Comparison of ENCODE assay signal across 19 cellular contexts in the genomic region with DNA sequence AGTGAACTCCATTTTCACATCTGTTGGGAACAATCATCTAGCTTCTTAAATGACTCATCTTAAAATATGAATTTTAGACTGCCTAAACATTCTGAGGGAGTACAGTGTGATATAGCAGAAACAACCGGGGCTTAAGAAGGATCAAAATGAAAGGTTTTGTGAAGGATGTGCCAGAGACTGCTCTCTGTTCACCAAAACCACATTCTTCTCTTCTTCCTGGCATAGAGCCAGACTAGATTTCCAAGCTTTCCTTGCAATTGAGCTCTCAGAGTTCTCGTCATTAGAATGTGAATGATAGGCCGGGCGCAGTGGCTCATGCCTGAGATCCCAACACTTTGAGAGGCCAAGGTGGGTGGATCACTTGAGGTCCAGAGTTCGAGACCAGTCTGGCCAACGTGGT.
A peak's percentile ranks its signal among the peaks of the same experiment; 100 is the strongest.
DNase-seq lines count a peak whose midpoint lies in the region; ATAC-seq and TF ChIP-seq lines count a peak whose summit lies in the region.
"Had no signal": no experiment of that assay in that cellular context is flagged by ENCODE, and none has a peak within 500 bp of the region (broad histone marks: within the 10 kb centered on the region; RNA-seq: fewer than 3 reads in every experiment).

No MANE protein-coding gene starts in this region.

- H3K4me3 Mint-ChIP-seq in activated CD4-positive, alpha-beta T cell treated with anti-CD3 and anti-CD28 coated beads for 36 hours = no peak overlapping the region

- POLR2A ChIA-PET in activated CD4-positive, alpha-beta T cell treated with anti-CD3 and anti-CD28 coated beads for 36 hours (lab: Charles Lee) = no interaction called here

- H3K4me2 ChIP-seq in mesenchymal stem cell (ENCODE audit: low read length, poor library complexity, severe bottlenecking) = no peak overlapping the region

- H3K36me3 ChIP-seq in mesenchymal stem cell (ENCODE audit: control insufficient read depth in 1 of 2, insufficient read depth in 2 of 2, low read depth in 1 of 2, low read length in 2 of 2) (no peaks in the 10 kb centered on the region), uterus (no peaks in the 10 kb centered on the region)
- H3K36me3 ChIP-seq: HAP-1 had no signal

- no peak overlapping the region for H3K14ac ChIP-seq in mesenchymal stem cell (ENCODE audit: low read length in 2 of 2)

- WGBS in mesenchymal stem cell = 94% methylated on average over 4 of the region's 6 CpGs

- no peaks in the 10 kb centered on the region for H3K36me3 Mint-ChIP-seq in activated CD4-positive, alpha-beta T cell treated with anti-CD3 and anti-CD28 coated beads for 36 hours (ENCODE audit: low read depth)

- no peak overlapping the region for H2BK12ac ChIP-seq in mesenchymal stem cell (ENCODE audit: low read length in 2 of 2)

- no peak for ATAC-seq in activated CD4-positive, alpha-beta T cell treated with anti-CD3 and anti-CD28 coated beads for 36 hours
- ATAC-seq: Panc1, Right ventricle myocardium inferior had no signal

- TF ChIP-seq POLR2A in uterus (IDR thresholded peaks at IDR 0.05) = no peak

- H3K4me3 ChIP-seq in cardiac fibroblast (replicated peaks in 1 of 2; ENCODE audit: low read depth in 2 of 2, low read length in 2 of 2) = no peak overlapping the region
- H3K4me3 ChIP-seq in mesenchymal stem cell (ENCODE audit: insufficient read depth in 1 of 2, low read depth in 1 of 2, low read length in 2 of 2) = no peak overlapping the region
- H3K4me3 ChIP-seq in uterus = no peak overlapping the region
- H3K4me3 ChIP-seq: HAP-1 had no signal

- H2BK15ac ChIP-seq in mesenchymal stem cell (ENCODE audit: low read depth, poor library complexity, severe bottlenecking) = no peak overlapping the region

- H3K4me1 ChIP-seq in mesenchymal stem cell (ENCODE audit: control insufficient read depth, insufficient read depth, low read depth, low read length) = no peaks in the 10 kb centered on the region
- H3K4me1 ChIP-seq in uterus = no peaks in the 10 kb centered on the region
- H3K4me1 ChIP-seq: Caco-2, HAP-1 had no signal

- H3K79me1 ChIP-seq in mesenchymal stem cell (replicated peaks; ENCODE audit: low read length, poor library complexity, severe bottlenecking) = no peaks in the 10 kb centered on the region

- H3K27me3 ChIP-seq in mesenchymal stem cell (ENCODE audit: control insufficient read depth in 1 of 2, insufficient read depth in 1 of 2, low read length in 2 of 2) = no peaks in the 10 kb centered on the region
- no peaks in the 10 kb centered on the region for H3K27me3 ChIP-seq in uterus

- no peak overlapping the region for H2AK5ac ChIP-seq in mesenchymal stem cell (ENCODE audit: low read length, severe bottlenecking)

- H2BK120ac ChIP-seq in mesenchymal stem cell (ENCODE audit: low read depth, low read length) = no peak overlapping the region

- no peak overlapping the region for H2BK5ac ChIP-seq in mesenchymal stem cell (ENCODE audit: low read depth, low read length, poor library complexity, severe bottlenecking)

- no peak overlapping the region for H3K23ac ChIP-seq in mesenchymal stem cell (ENCODE audit: low read length in 2 of 2)

- no peak overlapping the region for H3K9ac ChIP-seq in mesenchymal stem cell (ENCODE audit: low read length)

- no peak overlapping the region for H3K27ac Mint-ChIP-seq in activated CD4-positive, alpha-beta T cell treated with anti-CD3 and anti-CD28 coated beads for 36 hours

- no peak overlapping the region for H4K91ac ChIP-seq in mesenchymal stem cell (ENCODE audit: low read length)

- H4K8ac ChIP-seq in mesenchymal stem cell (ENCODE audit: low read length) = no peak overlapping the region

- H3K18ac ChIP-seq in mesenchymal stem cell (ENCODE audit: low read depth in 1 of 2, low read length in 2 of 2) = no peak overlapping the region

- DNase-seq in NCI-H69 (lab: John Stamatoyannopoulos, UW) (peak; percentile 9), cardiac fibroblast (ENCODE audit: low read depth in 2 of 2) (peak; percentile 3 to 7), mesenchymal stem cell (peak; percentile 2), uterus (no peak), hippocampal formation (lab: John Stamatoyannopoulos, UW) (no peak), middle frontal gyrus (ENCODE audit: extremely low spot score, low spot score) (no peak)
- no peak for DNase-seq in activated CD4-positive, alpha-beta T cell treated with anti-CD3 and anti-CD28 coated beads for 36 hours
- DNase-seq: AML-193, Caco-2, IMR-90, MV-4-11, NCI-H1436, NCI-H2029 treated with DMSO at 0.1 percent for 48 hours, NCI-H345, NCI-H526 treated with DMSO at 0.1 percent for 48 hours had no signal

- peaks cover 5% of the 10 kb centered on the region for H3K9me3 Mint-ChIP-seq in activated CD4-positive, alpha-beta T cell treated with anti-CD3 and anti-CD28 coated beads for 36 hours (ENCODE audit: low read depth)

- no peak for TF ChIP-seq CTCF in 22Rv1 (IDR thresholded peaks at IDR 0.05)
- no peak for TF ChIP-seq CTCF in cardiac fibroblast (IDR thresholded peaks at IDR 0.05; ENCODE audit: low read depth, low read length)
- TF ChIP-seq CTCF in uterus (IDR thresholded peaks at IDR 0.05) = no peak

- H2AFZ ChIP-seq in mesenchymal stem cell (ENCODE audit: low read depth, low read length) = no peak overlapping the region

- H3K27ac ChIP-seq in 22Rv1 (peak overlapping the region; percentile 21; the same call in 1 of the 2 replicates), mesenchymal stem cell (ENCODE audit: low read length, poor library complexity, severe bottlenecking) (no peak overlapping the region), uterus (no peak overlapping the region)

- no peak overlapping the region for H3K4ac ChIP-seq in mesenchymal stem cell (ENCODE audit: low read depth in 1 of 2, low read length in 2 of 2)

- H3K9me3 ChIP-seq in mesenchymal stem cell (ENCODE audit: control insufficient read depth, low read length) (no peaks in the 10 kb centered on the region), uterus (no peaks in the 10 kb centered on the region)
- H3K9me3 ChIP-seq: Caco-2, HAP-1 had no signal

- CTCF ChIA-PET in activated CD4-positive, alpha-beta T cell treated with anti-CD3 and anti-CD28 coated beads for 36 hours (lab: Charles Lee) = no interaction called here

- intact Hi-C loops in uterus (cut with DNase I; ENCODE audit: low total_unique reads) = no loop called here
- intact Hi-C loops in activated CD4-positive, alpha-beta T cell treated with anti-CD3 and anti-CD28 coated beads for 36 hours (cut with DNase I, micrococcal nuclease) = no loop called here

- no peaks in the 10 kb centered on the region for H3K4me1 Mint-ChIP-seq in activated CD4-positive, alpha-beta T cell treated with anti-CD3 and anti-CD28 coated beads for 36 hours

- no peaks in the 10 kb centered on the region for H3K27me3 Mint-ChIP-seq in activated CD4-positive, alpha-beta T cell treated with anti-CD3 and anti-CD28 coated beads for 36 hours

Comparison
In these comparisons a context has a peak if more than half of its experiments do, and no peak if none do; other contexts are left out.
1. DNase-seq: peak in NCI-H69 (single experiment), cardiac fibroblast (2 of 2) and mesenchymal stem cell (single experiment); none in uterus (0 of 2), hippocampal formation (0 of 2), activated CD4-positive, alpha-beta T cell treated with anti-CD3 and anti-CD28 coated beads for 36 hours (single experiment) and middle frontal gyrus (single experiment).